ENCODE assay signal across 1 cellular context in genomic region chr5:73729329-73729728, GRCh38.
A peak's percentile ranks its signal among the peaks of the same experiment; 100 is the strongest.
TF ChIP-seq lines count a peak whose summit lies in the region.

No MANE protein-coding gene starts in this region.

TF ChIP-seq in HepG2, 621 proteins besides CTCF, POLR2A, EP300 and RAD21 (continued from another document and continues in another):
- TF ChIP-seq ZNF646 (CRISPR knock-in tag; IDR thresholded peaks at IDR 0.05), result no peak
- peak; percentile 45; the same call in 1 of the 2 replicates for TF ChIP-seq ZNF792 (CRISPR knock-in tag; IDR thresholded peaks at IDR 0.05)
- TF ChIP-seq HOXA5 (CRISPR knock-in tag; IDR thresholded peaks at IDR 0.05), result no peak
- no peak for TF ChIP-seq CBX5 (CRISPR knock-in tag; IDR thresholded peaks at IDR 0.05; ENCODE audit: borderline replicate concordance)
- TF ChIP-seq ZNF609 (CRISPR knock-in tag; IDR thresholded peaks at IDR 0.05; ENCODE audit: borderline replicate concordance), result peak; percentile 95
- no peak for TF ChIP-seq ZNF251 (CRISPR knock-in tag; IDR thresholded peaks at IDR 0.05)
- TF ChIP-seq ZNF414 (CRISPR knock-in tag; IDR thresholded peaks at IDR 0.05), result no peak
- TF ChIP-seq THYN1 (CRISPR knock-in tag; IDR thresholded peaks at IDR 0.05; ENCODE audit: borderline replicate concordance, low read depth), result no peak
- no peak for TF ChIP-seq POGZ (CRISPR knock-in tag; IDR thresholded peaks at IDR 0.05)
- no peak for TF ChIP-seq ZNF577 (CRISPR knock-in tag; IDR thresholded peaks at IDR 0.05; ENCODE audit: borderline replicate concordance, low read depth)
- TF ChIP-seq ZNF687 (CRISPR knock-in tag; IDR thresholded peaks at IDR 0.05), result no peak
- no peak for TF ChIP-seq GPBP1L1 (CRISPR knock-in tag; IDR thresholded peaks at IDR 0.05)
- TF ChIP-seq ZNF614 (CRISPR knock-in tag; IDR thresholded peaks at IDR 0.05; ENCODE audit: borderline replicate concordance), result peak; percentile 61; the same call in 1 of the 2 replicates
- no peak for TF ChIP-seq SSRP1 (CRISPR knock-in tag; IDR thresholded peaks at IDR 0.05)
- TF ChIP-seq REST (IDR thresholded peaks at IDR 0.05; ENCODE audit: borderline replicate concordance in 1 of 2, low read depth in 1 of 2, low read length in 2 of 2), result no peak
- TF ChIP-seq SALL2 (CRISPR knock-in tag; IDR thresholded peaks at IDR 0.05), result no peak
- peak; percentile 62; the same call in 1 of the 2 replicates for TF ChIP-seq HMG20B (CRISPR knock-in tag; conservative IDR thresholded peaks at IDR 0.05)
- no peak for TF ChIP-seq ARHGAP35 (CRISPR knock-in tag; IDR thresholded peaks at IDR 0.05; ENCODE audit: borderline replicate concordance)
- no peak for TF ChIP-seq AKAP8 (CRISPR knock-in tag; IDR thresholded peaks at IDR 0.05)
- TF ChIP-seq JUND (CRISPR knock-in tag; IDR thresholded peaks at IDR 0.05), result no peak
- TF ChIP-seq SUZ12 (IDR thresholded peaks at IDR 0.05; ENCODE audit: low read depth, low read length), result no peak
- TF ChIP-seq NR2F1 (CRISPR knock-in tag; IDR thresholded peaks at IDR 0.05), result peak in 1 of 2 experiments; percentile 35; a peak in 1 of 4 replicates
- peak; percentile 51; the same call in 1 of the 2 replicates for TF ChIP-seq THRA (CRISPR knock-in tag; IDR thresholded peaks at IDR 0.05; ENCODE audit: borderline replicate concordance)
- peak; percentile 61 for TF ChIP-seq TBL1XR1 (IDR thresholded peaks at IDR 0.05; ENCODE audit: borderline replicate concordance, low read length, partially characterized antibody)
